ENCODE assay signal across 23 cellular contexts in the genomic region with DNA sequence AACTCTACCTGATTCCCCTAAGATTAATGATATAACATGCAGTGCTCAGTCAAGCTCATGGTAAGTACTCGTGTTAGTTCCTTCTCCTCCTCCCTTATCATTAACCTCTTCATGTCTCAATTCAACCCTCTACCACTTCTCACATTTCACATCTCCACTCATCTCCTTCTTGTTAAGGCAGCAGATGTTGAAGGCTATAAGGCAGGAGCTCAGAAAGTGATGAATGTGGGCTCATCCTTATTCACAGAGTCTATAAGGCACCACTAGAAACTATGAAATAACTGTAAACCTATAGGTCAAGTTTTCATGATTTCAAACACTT. TPM values are rescaled to one million over a fixed set of nuclear protein-coding genes. Genes with fewer than 3 reads are reported as not detected.
DNase-seq lines count a peak whose midpoint lies in the region; ATAC-seq and TF ChIP-seq lines count a peak whose summit lies in the region.
"Had no signal": no experiment of that assay in that cellular context is flagged by ENCODE, and none has a peak within 500 bp of the region (broad histone marks: within the 10 kb centered on the region; RNA-seq: fewer than 3 reads in every experiment).

No MANE protein-coding gene starts in this region.

- H2AFZ ChIP-seq in Karpas-422 (ENCODE audit: low read length) (peak overlapping the region; percentile 57), SU-DHL-6 (ENCODE audit: low read depth, low read length, severe bottlenecking) (peak overlapping the region; percentile 42), MM.1S (ENCODE audit: low read length) (no peak overlapping the region)

- H4K20me1 ChIP-seq in Karpas-422 (ENCODE audit: insufficient read depth, low read depth, low read length): no peaks in the 10 kb centered on the region
- H4K20me1 ChIP-seq in SU-DHL-6 (ENCODE audit: low read depth, low read length): no peaks in the 10 kb centered on the region
- H4K20me1 ChIP-seq in MM.1S (ENCODE audit: insufficient read depth, low read length): no peaks in the 10 kb centered on the region

- no peaks in the 10 kb centered on the region for H3K27me3 Mint-ChIP-seq in CD4-positive, alpha-beta T cell
- no peaks in the 10 kb centered on the region for H3K27me3 Mint-ChIP-seq in chondrocyte (ENCODE audit: low read depth)
- H3K27me3 Mint-ChIP-seq: CD4-positive, CD25-positive, alpha-beta regulatory T cell; central memory CD8-positive, alpha-beta T cell; progenitor cell of endocrine pancreas had no signal

- H3K36me3 ChIP-seq in Karpas-422 (ENCODE audit: insufficient read depth, low read length) (no peaks in the 10 kb centered on the region), SU-DHL-6 (ENCODE audit: low read length) (no peaks in the 10 kb centered on the region), MM.1S (replicated peaks; ENCODE audit: insufficient read depth, low read length) (no peaks in the 10 kb centered on the region; the same call in 1 of the 2 replicates)
- H3K36me3 ChIP-seq: stomach, transverse colon had no signal

- no peak for DNase-seq in CD4-positive, alpha-beta T cell
- DNase-seq in Karpas-422: peak; percentile 51
- no peak for DNase-seq in chondrocyte (ENCODE audit: low spot score)
- no peak for DNase-seq in MM.1S
- DNase-seq in stimulated activated effector memory CD8-positive, alpha-beta T cell treated with anti-CD3 and anti-CD28 coated beads, Interleukin-12 subunit alpha, Interleukin-12 subunit beta, amount 100 ng/mL, for 72 hours (ENCODE audit: low spot score in 2 of 2): no peak
- DNase-seq in hepatic stellate cell (ENCODE audit: low spot score): no peak
- DNase-seq: activated CD4-positive, alpha-beta T cell treated with anti-CD3 and anti-CD28 coated beads, Interleukin-2, amount 50 U/mL, for 48 hours; activated CD8-positive, alpha-beta memory T cell treated with anti-CD3 and anti-CD28 coated beads, Interleukin-2, amount 50 U/mL, for 4 hours; aorta; GDM1; glutamatergic neuron; GOT3; stomach; T-helper 9 cell; transverse colon had no signal

- H3K27ac Mint-ChIP-seq in CD4-positive, alpha-beta T cell: no peak overlapping the region
- H3K27ac Mint-ChIP-seq in chondrocyte (ENCODE audit: unreplicated experiment): peak overlapping the region; percentile 10
- H3K27ac Mint-ChIP-seq in stimulated activated effector memory CD8-positive, alpha-beta T cell treated with anti-CD3 and anti-CD28 coated beads, Interleukin-12 subunit alpha, Interleukin-12 subunit beta, amount 100 ng/mL, for 72 hours: no peak overlapping the region
- H3K27ac Mint-ChIP-seq: activated naive CD4-positive, alpha-beta T cell treated with anti-CD3 and anti-CD28 coated beads, Interleukin-2, amount 50 U/mL, for 72 hours; activated T-helper 2 cell treated with anti-CD3 and anti-CD28 coated beads, Interferon-gamma antibody, Interleukin-2, Interleukin-4, amounts not matched to agents 10 μg/mL and 5 μg/mL and 100 μg/mL, durations not matched to agents 14 hours and 24 hours and 36 hours; progenitor cell of endocrine pancreas had no signal

- intact Hi-C loops in CD4-positive, alpha-beta T cell (cut with DNase I, micrococcal nuclease): loop anchor here (5.0 to 10.0 kb wide), 4 partner anchors 451 to 1069 kb away; a partner anchor contains a TSS

- no peaks in the 10 kb centered on the region for H3K9me3 ChIP-seq in CD4-positive, alpha-beta T cell (ENCODE audit: control insufficient read depth, low read length)
- H3K9me3 ChIP-seq in Karpas-422 (ENCODE audit: low read length) (no peaks in the 10 kb centered on the region), SU-DHL-6 (ENCODE audit: insufficient read depth, low read length) (no peaks in the 10 kb centered on the region), MM.1S (replicated peaks; ENCODE audit: insufficient read depth, low read length) (no peaks in the 10 kb centered on the region)
- H3K9me3 ChIP-seq: stomach, transverse colon had no signal

- H3F3A ChIP-seq in SU-DHL-6 (ENCODE audit: insufficient read depth): no peaks in the 10 kb centered on the region; the same call in 1 of the 2 replicates
- H3F3A ChIP-seq in MM.1S (ENCODE audit: insufficient read depth, low read length): no peaks in the 10 kb centered on the region

- H3K4me2 ChIP-seq in Karpas-422 (ENCODE audit: low read depth, low read length, poor library complexity, severe bottlenecking): peak overlapping the region; percentile 61
- H3K4me2 ChIP-seq in SU-DHL-6 (ENCODE audit: low read depth, low read length, poor library complexity, severe bottlenecking): no peak overlapping the region
- no peak overlapping the region for H3K4me2 ChIP-seq in MM.1S (ENCODE audit: low read depth, low read length)

- CTCF ChIA-PET in CD4-positive, alpha-beta T cell (lab: Charles Lee): interaction anchor here (1.1 to 3.1 kb wide), 5 partner anchors 10 to 337 kb away, joined by 3 to 13 read pairs (median 4); no protein-coding TSS in a partner anchor

- H3K79me2 ChIP-seq in Karpas-422 (ENCODE audit: low read length): no peaks in the 10 kb centered on the region
- H3K79me2 ChIP-seq in SU-DHL-6 (ENCODE audit: insufficient read depth, low read length): no peaks in the 10 kb centered on the region
- no peaks in the 10 kb centered on the region for H3K79me2 ChIP-seq in MM.1S (ENCODE audit: low read length)

- no peak overlapping the region for H3K4me3 Mint-ChIP-seq in CD4-positive, alpha-beta T cell
- no peak overlapping the region for H3K4me3 Mint-ChIP-seq in chondrocyte (ENCODE audit: unreplicated experiment)
- H3K4me3 Mint-ChIP-seq in stimulated activated effector memory CD8-positive, alpha-beta T cell treated with anti-CD3 and anti-CD28 coated beads, Interleukin-12 subunit alpha, Interleukin-12 subunit beta, amount 100 ng/mL, for 72 hours: no peak overlapping the region
- H3K4me3 Mint-ChIP-seq: CD4-positive, CD25-positive, alpha-beta regulatory T cell; central memory CD8-positive, alpha-beta T cell had no signal

- H3K27me3 ChIP-seq in CD4-positive, alpha-beta T cell (ENCODE audit: control insufficient read depth, insufficient read depth, low read length): no peaks in the 10 kb centered on the region
- H3K27me3 ChIP-seq in Karpas-422 (ENCODE audit: low read length): no peaks in the 10 kb centered on the region
- no peaks in the 10 kb centered on the region for H3K27me3 ChIP-seq in SU-DHL-6 (ENCODE audit: low read length)
- H3K27me3 ChIP-seq in MM.1S (replicated peaks; ENCODE audit: insufficient read depth, low read length): no peaks in the 10 kb centered on the region
- H3K27me3 ChIP-seq: stomach, transverse colon had no signal

- H3K27ac ChIP-seq in CD4-positive, alpha-beta T cell (ENCODE audit: low read depth, low read length): no peak overlapping the region
- H3K27ac ChIP-seq in Karpas-422 (ENCODE audit: low read length): peak overlapping the region; percentile 63
- H3K27ac ChIP-seq in SU-DHL-6 (ENCODE audit: low read depth, low read length): no peak overlapping the region
- no peak overlapping the region for H3K27ac ChIP-seq in MM.1S (ENCODE audit: low read length)
- H3K27ac ChIP-seq: stomach, transverse colon had no signal

- no peak for TF ChIP-seq CTCF in CD4-positive, alpha-beta T cell (IDR thresholded peaks at IDR 0.05)
- TF ChIP-seq CTCF in SU-DHL-6 (IDR thresholded peaks at IDR 0.05; ENCODE audit: insufficient read depth, low read length, poor library complexity, severe bottlenecking): no peak
- TF ChIP-seq CTCF in chondrocyte (IDR thresholded peaks at IDR 0.05): no peak
- TF ChIP-seq CTCF in MM.1S (IDR thresholded peaks at IDR 0.05; ENCODE audit: low read length): no peak

- H3K4me3 ChIP-seq in Karpas-422 (ENCODE audit: low read length) (peak overlapping the region; percentile 33), SU-DHL-6 (ENCODE audit: insufficient read depth, low read length, poor library complexity, severe bottlenecking) (no peak overlapping the region), MM.1S (ENCODE audit: low read length) (no peak overlapping the region)
- H3K4me3 ChIP-seq: lung, stomach, transverse colon had no signal

- H3K9me2 ChIP-seq in Karpas-422 (replicated peaks; ENCODE audit: insufficient read depth, low read length): no peaks in the 10 kb centered on the region
- no peaks in the 10 kb centered on the region for H3K9me2 ChIP-seq in SU-DHL-6 (replicated peaks; ENCODE audit: insufficient read depth, low read length)
- no peaks in the 10 kb centered on the region for H3K9me2 ChIP-seq in MM.1S (replicated peaks; ENCODE audit: insufficient read depth, low read length)

- H3K9me3 Mint-ChIP-seq in CD4-positive, alpha-beta T cell: no peaks in the 10 kb centered on the region
- H3K9me3 Mint-ChIP-seq in chondrocyte (ENCODE audit: low read depth): no peaks in the 10 kb centered on the region
- H3K9me3 Mint-ChIP-seq in stimulated activated effector memory CD8-positive, alpha-beta T cell treated with anti-CD3 and anti-CD28 coated beads, Interleukin-12 subunit alpha, Interleukin-12 subunit beta, amount 100 ng/mL, for 72 hours: no peaks in the 10 kb centered on the region
- H3K9me3 Mint-ChIP-seq: activated naive CD4-positive, alpha-beta T cell treated with anti-CD3 and anti-CD28 coated beads, Interleukin-2, amount 50 U/mL, for 72 hours; activated T-helper 2 cell treated with anti-CD3 and anti-CD28 coated beads, Interferon-gamma antibody, Interleukin-2, Interleukin-4, amounts not matched to agents 10 μg/mL and 5 μg/mL and 100 μg/mL, durations not matched to agents 14 hours and 24 hours and 36 hours; CD4-positive, CD25-positive, alpha-beta regulatory T cell; central memory CD8-positive, alpha-beta T cell had no signal

- H3K36me3 Mint-ChIP-seq in CD4-positive, alpha-beta T cell (ENCODE audit: low read depth): no peaks in the 10 kb centered on the region
- no peaks in the 10 kb centered on the region for H3K36me3 Mint-ChIP-seq in chondrocyte (ENCODE audit: low read depth)
- H3K36me3 Mint-ChIP-seq in stimulated activated effector memory CD8-positive, alpha-beta T cell treated with anti-CD3 and anti-CD28 coated beads, Interleukin-12 subunit alpha, Interleukin-12 subunit beta, amount 100 ng/mL, for 72 hours: no peaks in the 10 kb centered on the region
- H3K36me3 Mint-ChIP-seq: activated naive CD4-positive, alpha-beta T cell treated with anti-CD3 and anti-CD28 coated beads, Interleukin-2, amount 50 U/mL, for 72 hours; CD4-positive, CD25-positive, alpha-beta regulatory T cell had no signal

- POLR2A ChIA-PET in CD4-positive, alpha-beta T cell (lab: Charles Lee): interaction anchor here (0.9 to 1.1 kb wide), 2 partner anchors 9 to 1127 kb away, joined by 3 to 4 read pairs; no protein-coding TSS in a partner anchor

- ATAC-seq in CD4-positive, alpha-beta T cell (ENCODE audit: poor library complexity): peak; percentile 22
- no peak for ATAC-seq in GM19455 (IDR thresholded peaks at IDR 0.05; ENCODE audit: unreplicated experiment)
- no peak for ATAC-seq in stimulated activated effector memory CD8-positive, alpha-beta T cell treated with anti-CD3 and anti-CD28 coated beads, Interleukin-12 subunit alpha, Interleukin-12 subunit beta, amount 100 ng/mL, for 72 hours

- H3K4me1 Mint-ChIP-seq in CD4-positive, alpha-beta T cell (ENCODE audit: low read depth): peaks cover 10% of the 10 kb centered on the region
- peaks cover 14% of the 10 kb centered on the region for H3K4me1 Mint-ChIP-seq in chondrocyte (ENCODE audit: low read depth)
- H3K4me1 Mint-ChIP-seq in stimulated activated effector memory CD8-positive, alpha-beta T cell treated with anti-CD3 and anti-CD28 coated beads, Interleukin-12 subunit alpha, Interleukin-12 subunit beta, amount 100 ng/mL, for 72 hours: no peaks in the 10 kb centered on the region

- H3K4me1 ChIP-seq in Karpas-422 (ENCODE audit: low read length): peaks cover 31% of the 10 kb centered on the region
- no peaks in the 10 kb centered on the region for H3K4me1 ChIP-seq in MM.1S (ENCODE audit: low read length)

- H3K9ac ChIP-seq in Karpas-422 (ENCODE audit: low read length): peak overlapping the region; percentile 35; the same call in 1 of the 2 replicates
- no peak overlapping the region for H3K9ac ChIP-seq in SU-DHL-6 (ENCODE audit: low read length)
- H3K9ac ChIP-seq in MM.1S (ENCODE audit: low read length): no peak overlapping the region

RNA-seq across cellular contexts. Expression of a gene that starts 56.0 kb away (rescaled TPM):
- total RNA-seq in CD4-positive, alpha-beta T cell: 1 to 10 TPM; 4.4 TPM
- 12.1 and 17.9 TPM in 2 replicates for total RNA-seq in Karpas-422 (2014; rRNA removed; shearing (Covaris generic); ENCODE audit: low replicate concordance)
- total RNA-seq in chondrocyte: 15.6 to 19.7 TPM (median 16.5 TPM) in 3 replicates

RNA-seq across cellular contexts. Expression of a gene that starts 56.4 kb away (rescaled TPM):
- total RNA-seq in CD4-positive, alpha-beta T cell: 1,000 to 10,000 TPM; 2,201 to 2,315 TPM
- 1,457 and 2,669 TPM in 2 replicates for total RNA-seq in Karpas-422 (2014; rRNA removed; shearing (Covaris generic); ENCODE audit: low replicate concordance)
- total RNA-seq in chondrocyte: 545 to 650 TPM (median 580 TPM) in 3 replicates
